In genomic region chr19:30941591-30941990, GRCh38 we compare ENCODE assay signal across 26 cellular contexts.
"Had no signal": no experiment of that assay in that cellular context is flagged by ENCODE, and none has a peak within 500 bp of the region (broad histone marks: within the 10 kb centered on the region; RNA-seq: fewer than 3 reads in every experiment).

No MANE protein-coding gene starts in this region.

- H2AFZ ChIP-seq: neural progenitor cell, parathyroid adenoma had no signal

- DNase-seq: naive thymus-derived CD4-positive, alpha-beta T cell; natural killer cell; nucleus accumbens; ovary; posterior cingulate gyrus; psoas muscle; right cardiac atrium; right lobe of liver; sigmoid colon; small intestine; stimulated activated CD4-positive, alpha-beta T cell treated with anti-CD3 and anti-CD28 coated beads, Interleukin-15, amount 100 ng/mL, for 24 hours; stimulated activated CD4-positive, alpha-beta T cell treated with anti-CD3 and anti-CD28 coated beads, Interleukin-2, amount 100 ng/mL, for 24 hours; stimulated activated CD4-positive, alpha-beta T cell treated with anti-CD3 and anti-CD28 coated beads, Interleukin-2, amount 100 ng/mL, for 48 hours; stimulated activated CD4-positive, alpha-beta T cell treated with anti-CD3 and anti-CD28 coated beads, Interleukin-4, amount 100 ng/mL, for 24 hours; stimulated activated naive B cell treated with anti-CD40 and anti-IgM and Interleukin-4, amounts not matched to agents 10 μg/mL and 1 μg/mL and 100 μg/mL, for 72 hours; stimulated activated naive CD4-positive, alpha-beta T cell treated with Interleukin-2 at 50 U/mL for 16 hours; stomach; thyroid gland; trophoblast cell had no signal

- H3K4me3 ChIP-seq: neural progenitor cell, ovary, psoas muscle, right lobe of liver, sigmoid colon, stomach, thoracic aorta, thyroid gland, tibial nerve, upper lobe of left lung had no signal

- H3K4me2 ChIP-seq: neural progenitor cell had no signal

- H3K27me3 ChIP-seq: neural progenitor cell, neutrophil, ovary, right lobe of liver, sigmoid colon, thyroid gland, tibial nerve, upper lobe of left lung had no signal

- H3K79me2 ChIP-seq: parathyroid adenoma had no signal

- H3K4me1 ChIP-seq: neural progenitor cell, parathyroid adenoma, psoas muscle, right lobe of liver, sigmoid colon, stomach, thyroid gland, tibial nerve, upper lobe of left lung had no signal

- H3K9me3 ChIP-seq: neutrophil, ovary, psoas muscle, right lobe of liver, sigmoid colon, thoracic aorta, thyroid gland, tibial nerve, upper lobe of left lung had no signal

- H3K27ac ChIP-seq: neural progenitor cell, neutrophil, ovary, parathyroid adenoma, psoas muscle, right lobe of liver, sigmoid colon, stomach, thoracic aorta, thyroid gland, tibial nerve, upper lobe of left lung had no signal

- H3K9ac ChIP-seq: neural progenitor cell, parathyroid adenoma had no signal

- H3K36me3 ChIP-seq: neural progenitor cell, neutrophil, ovary, right lobe of liver, sigmoid colon, stomach, thoracic aorta, thyroid gland, tibial nerve, upper lobe of left lung had no signal

- ATAC-seq: naive thymus-derived CD4-positive, alpha-beta T cell; natural killer cell; psoas muscle; right cardiac atrium; right lobe of liver; stimulated activated effector memory CD8-positive, alpha-beta T cell treated with anti-CD3 and anti-CD28 coated beads, Interleukin-12 subunit alpha, Interleukin-12 subunit beta, amount 100 ng/mL, for 72 hours; stimulated activated naive B cell treated with anti-CD40 and anti-IgM and Interleukin-4, amounts not matched to agents 10 μg/mL and 1 μg/mL and 100 μg/mL, for 72 hours had no signal
